23 cellular contexts compared by ENCODE assay signal in genomic region chr4:15988222-15988621, GRCh38. TPM values are rescaled to one million over a fixed set of nuclear protein-coding genes. Genes with fewer than 3 reads are reported as not detected.
DNase-seq lines count a peak whose midpoint lies in the region; ATAC-seq and FAIRE-seq lines count a peak whose summit lies in the region.
"Had no signal": no experiment of that assay in that cellular context is flagged by ENCODE, and none has a peak within 500 bp of the region (broad histone marks: within the 10 kb centered on the region; RNA-seq: fewer than 3 reads in every experiment).

No MANE protein-coding gene starts in this region.

- H3K9ac ChIP-seq in BLaER1: no peak overlapping the region
- H3K9ac ChIP-seq: GM23248 had no signal

- H3K27me3 ChIP-seq in BLaER1: no peaks in the 10 kb centered on the region
- no peaks in the 10 kb centered on the region for H3K27me3 ChIP-seq in small intestine (ENCODE audit: control insufficient read depth in 2 of 2, insufficient read depth in 2 of 2, low read length in 2 of 2)

- no peak for FAIRE-seq in small intestine (lab: Jason Lieb, UNC)
- FAIRE-seq: D721Med, GM12878, GM19239, H1 had no signal

- H4K20me1 ChIP-seq in BLaER1: no peaks in the 10 kb centered on the region

- peak; percentile 48 for DNase-seq in Jurkat, Clone E6-1 (ENCODE audit: low read depth, low spot score)
- DNase-seq in left lobe of liver (ENCODE audit: low spot score): no peak
- peak; percentile 13 for DNase-seq in small intestine
- no peak for DNase-seq in medulla oblongata (ENCODE audit: extremely low spot score)
- DNase-seq: CD4-positive, CD25-positive, alpha-beta regulatory T cell; CD8-positive, alpha-beta memory T cell; DMS 273 treated with DMSO at 0.1 percent for 48 hours; DMS79; EL; GDM1; GM23248; H7; HCEC 1CT had no signal

- ATAC-seq in left lobe of liver (peak; percentile 34), HG03378 (IDR thresholded peaks at IDR 0.05; ENCODE audit: unreplicated experiment) (no peak)
- ATAC-seq: GM12878 had no signal

- 8 to 57% (median 55%) methylated on average over 1 of the region's 1 CpG for WGBS in small intestine, 3 donors

- H3K4me2 ChIP-seq in BLaER1: 0 out of 2 replicates have a peak overlapping the region, but pooled peaks have one; percentile 24

- H3K9me3 ChIP-seq in BLaER1: no peaks in the 10 kb centered on the region; the same call in 1 of the 2 replicates
- H3K9me3 ChIP-seq in small intestine (ENCODE audit: control insufficient read depth, low read depth): no peaks in the 10 kb centered on the region

- H3K27ac ChIP-seq in BLaER1: no peak overlapping the region
- H3K27ac ChIP-seq in small intestine (ENCODE audit: low read depth in 1 of 2, low read length in 1 of 2): no peak overlapping the region
- H3K27ac ChIP-seq: C4-2B, GM23248 had no signal

- H3K4me3 ChIP-seq in BLaER1 (no peak overlapping the region), small intestine (ENCODE audit: low read depth in 1 of 2, low read length in 2 of 2) (no peak overlapping the region)
- no peak overlapping the region for H3K4me3 ChIP-seq in Jurkat, Clone E6-1 (ENCODE audit: low read length)
- H3K4me3 ChIP-seq: GM12878, GM23248 had no signal

- H3K4me1 ChIP-seq in BLaER1 (peaks cover 22% of the 10 kb centered on the region), small intestine (ENCODE audit: control insufficient read depth in 2 of 2, insufficient read depth in 1 of 2, low read depth in 1 of 2, low read length in 1 of 2) (no peaks in the 10 kb centered on the region)

- no peaks in the 10 kb centered on the region for H3K36me3 ChIP-seq in BLaER1
- no peaks in the 10 kb centered on the region for H3K36me3 ChIP-seq in small intestine (ENCODE audit: control insufficient read depth in 2 of 2, insufficient read depth in 2 of 2, low read length in 2 of 2)

RNA-seq across cellular contexts. Expression of gene FGFBP2, which starts 25.2 kb away (rescaled TPM):
- not detected for polyA plus RNA-seq in Jurkat, Clone E6-1 (2012; ENCODE audit: insufficient read depth, insufficient read length)
- total RNA-seq in left lobe of liver: 0.30 TPM
- polyA plus RNA-seq in small intestine: 1 to 10 TPM in 1 of 3 donors, not detected in 2; 3.8 TPM
- total RNA-seq: A172, A673, GM12878, GM23248, H1, H7 had no signal
- polyA plus RNA-seq: BJ, GM23248 had no signal

RNA-seq across cellular contexts. Expression of gene FGFBP1, which starts 49.7 kb away (rescaled TPM):
- polyA plus RNA-seq in Jurkat, Clone E6-1 (2012; ENCODE audit: insufficient read depth, insufficient read length): not detected
- total RNA-seq in left lobe of liver: not detected
- polyA plus RNA-seq in small intestine: 1 to 10 TPM in 2 of 3 donors, under 1 TPM in 1; 0.89 to 4.7 (median 1.6) TPM
- total RNA-seq: A673; CD4-positive, CD25-positive, alpha-beta regulatory T cell; CD8-positive, alpha-beta memory T cell; GM23248; H7 had no signal
- polyA plus RNA-seq: BJ; CD4-positive, CD25-positive, alpha-beta regulatory T cell; CD8-positive, alpha-beta memory T cell; GM23248 had no signal

Comparison
In these comparisons a context has a peak if more than half of its experiments do, and no peak if none do; other contexts are left out.
1. DNase-seq: peak in Jurkat, Clone E6-1 (single experiment) and small intestine (single experiment); none in left lobe of liver (single experiment) and medulla oblongata (single experiment).